18 cellular contexts compared by ENCODE assay signal in genomic region chr9:136854842-136855460, GRCh38. TPM values are rescaled to one million over a fixed set of nuclear protein-coding genes. Genes with fewer than 3 reads are reported as not detected.
A peak's percentile ranks its signal among the peaks of the same experiment; 100 is the strongest.
DNase-seq lines count a peak whose midpoint lies in the region; ATAC-seq and TF ChIP-seq lines count a peak whose summit lies in the region.
"Had no signal": no experiment of that assay in that cellular context is flagged by ENCODE, and none has a peak within 500 bp of the region (broad histone marks: within the 10 kb centered on the region; RNA-seq: fewer than 3 reads in every experiment).

No MANE protein-coding gene starts in this region.

- no peaks in the 10 kb centered on the region for H3F3A ChIP-seq in PC-3 (ENCODE audit: low read length, unreplicated experiment)

- H3K27ac Mint-ChIP-seq in activated T-cell treated with anti-CD3 and anti-CD28 coated beads, Interleukin-2, amount 50 U/mL, for 24 hours, result peak overlapping the region; percentile 18
- H3K27ac Mint-ChIP-seq: CD8-positive, alpha-beta T cell; HFFc6 had no signal

- no peak for TF ChIP-seq EP300 in ovary (IDR thresholded peaks at IDR 0.05)

- H3K36me3 ChIP-seq in GM06990 (ENCODE audit: control insufficient read depth, insufficient read depth, low read length), result peaks cover 19% of the 10 kb centered on the region
- no peaks in the 10 kb centered on the region for H3K36me3 ChIP-seq in ovary
- no peaks in the 10 kb centered on the region for H3K36me3 ChIP-seq in PC-3 (ENCODE audit: low read depth, low read length)

- H3K79me2 ChIP-seq in PC-3 (ENCODE audit: low read length), result no peaks in the 10 kb centered on the region

- 34 to 51% (median 48%) methylated on average over 9 to 23 of the region's 23 CpGs for WGBS in ovary, 3 donors

- peaks cover 5% of the 10 kb centered on the region for H3K4me1 ChIP-seq in ovary (ENCODE audit: insufficient read depth)
- peaks cover 4% of the 10 kb centered on the region for H3K4me1 ChIP-seq in PC-3 (ENCODE audit: insufficient read depth, low read length)

- no TSS peak for BruUV-seq in PC-3 (replicated peaks; lab: Mats Ljungman, UMichigan)

- H3K4me2 ChIP-seq in PC-3 (ENCODE audit: low read length), result no peak overlapping the region
- H3K4me2 ChIP-seq: KMS-11 had no signal

- no peaks in the 10 kb centered on the region for H3K9me3 Mint-ChIP-seq in activated T-cell treated with anti-CD3 and anti-CD28 coated beads, Interleukin-2, amount 50 U/mL, for 24 hours
- H3K9me3 Mint-ChIP-seq: CD8-positive, alpha-beta T cell; HFFc6 had no signal

- H3K4me1 Mint-ChIP-seq in activated T-cell treated with anti-CD3 and anti-CD28 coated beads, Interleukin-2, amount 50 U/mL, for 24 hours (ENCODE audit: low read depth), result peaks cover 3% of the 10 kb centered on the region

- H3K36me3 Mint-ChIP-seq in activated T-cell treated with anti-CD3 and anti-CD28 coated beads, Interleukin-2, amount 50 U/mL, for 24 hours (ENCODE audit: low read depth), result peaks cover 16% of the 10 kb centered on the region
- H3K36me3 Mint-ChIP-seq: CD8-positive, alpha-beta T cell had no signal

- H3K9me3 ChIP-seq in ovary (no peaks in the 10 kb centered on the region), PC-3 (ENCODE audit: low read length) (no peaks in the 10 kb centered on the region)

- ATAC-seq in left ventricle myocardium superior (no peak), GM21360 (IDR thresholded peaks at IDR 0.05; ENCODE audit: unreplicated experiment) (no peak), PC-3 (no peak)
- ATAC-seq: CD8-positive, alpha-beta T cell had no signal

- H3K4me3 ChIP-seq in GM06990 (replicated peaks; ENCODE audit: low read depth, low read length), result no peak overlapping the region
- H3K4me3 ChIP-seq in ovary, result no peak overlapping the region
- no peak overlapping the region for H3K4me3 ChIP-seq in PC-3 (ENCODE audit: low read length)

- CTCF ChIA-PET in PC-3 (lab: Charles Lee), result interaction anchor here (0.5 kb wide), 1 partner anchor 180 kb away, joined by 5 read pairs; no protein-coding TSS in a partner anchor

- no peaks in the 10 kb centered on the region for H3K27me3 Mint-ChIP-seq in activated T-cell treated with anti-CD3 and anti-CD28 coated beads, Interleukin-2, amount 50 U/mL, for 24 hours

- H3K9ac ChIP-seq in PC-3 (ENCODE audit: low read length), result no peak overlapping the region
- H3K9ac ChIP-seq: KMS-11 had no signal

- TF ChIP-seq CTCF in GM06990 (IDR thresholded peaks at IDR 0.05; ENCODE audit: insufficient read depth, low read length, poor library complexity, severe bottlenecking) (no peak), ovary (IDR thresholded peaks at IDR 0.05) (no peak), PC-3 (conservative IDR thresholded peaks at IDR 0.05; ENCODE audit: low read depth, low read length) (no peak)

- intact Hi-C loops in left ventricle myocardium superior (cut with micrococcal nuclease), result no loop called here
- intact Hi-C loops in ovary (cut with DNase I), result no loop called here
- intact Hi-C loops in PC-3 (cut with micrococcal nuclease), result no loop called here

- no peak overlapping the region for H2AFZ ChIP-seq in PC-3 (ENCODE audit: low read length)

- no peaks in the 10 kb centered on the region for H4K20me1 ChIP-seq in PC-3 (ENCODE audit: low read length)

- DNase-seq in activated T-cell treated with anti-CD3 and anti-CD28 coated beads, Interleukin-2, amount 50 U/mL, for 24 hours, result no peak
- no peak for DNase-seq in activated T-cell treated with anti-CD3 and anti-CD28 coated beads, Interleukin-2, amount 50 U/mL, for 48 hours
- DNase-seq in GM06990 (ENCODE audit: extremely low read depth, insufficient read length) (peak; percentile 13), left ventricle myocardium superior (peak; percentile 30), ovary (peak in 3 of 5 donors; percentile 18 to 35 (median 29)), HUDEP-2 (lab: John Stamatoyannopoulos, UW; ENCODE audit: unreplicated experiment in 76 of 76) (no peak), PC-3 (no peak)
- DNase-seq: DMS79 treated with DMSO at 0.1 percent for 48 hours, GOT3, HFFc6, NCI-H1092, NCI-H1694, NCI-H446 treated with DMSO at 0.1 percent for 48 hours, NCI-H748 treated with DMSO at 0.1 percent for 48 hours, SHP77 had no signal

- POLR2A ChIA-PET in PC-3 (lab: Charles Lee; ENCODE audit: unreplicated experiment), result no interaction called here

- no peak for TF ChIP-seq POLR2A in ovary (IDR thresholded peaks at IDR 0.05)

- no peak overlapping the region for H3K4me3 Mint-ChIP-seq in activated T-cell treated with anti-CD3 and anti-CD28 coated beads, Interleukin-2, amount 50 U/mL, for 24 hours
- H3K4me3 Mint-ChIP-seq: CD8-positive, alpha-beta T cell; HFFc6 had no signal

- H3K27ac ChIP-seq in ovary, result no peak overlapping the region
- no peak overlapping the region for H3K27ac ChIP-seq in PC-3 (ENCODE audit: low read length)
- H3K27ac ChIP-seq: KMS-11 had no signal

- no peaks in the 10 kb centered on the region for H3K9me2 ChIP-seq in PC-3 (replicated peaks; ENCODE audit: low read length)

- H3K27me3 ChIP-seq in GM06990 (replicated peaks; ENCODE audit: control insufficient read depth, insufficient read depth, low read length), result no peaks in the 10 kb centered on the region
- no peaks in the 10 kb centered on the region for H3K27me3 ChIP-seq in ovary
- H3K27me3 ChIP-seq in PC-3 (ENCODE audit: low read length), result no peaks in the 10 kb centered on the region

RNA-seq across cellular contexts. Expression of gene MAMDC4, which starts 2.8 kb away (rescaled TPM):
- 12.9 TPM for total RNA-seq in left ventricle myocardium superior
- total RNA-seq in ovary, result 10 to 100 TPM in 1 of 7 donors, 1 to 10 TPM in 6; 2.1 to 31.4 (median 2.5) TPM
- polyA plus RNA-seq in ovary, result 1 to 10 TPM in 1 of 2 donors, under 1 TPM in 1; 0.15 to 2.6 TPM
- 3.0 and 5.3 TPM in 2 replicates for total RNA-seq in PC-3 (2014; rRNA removed)

RNA-seq across cellular contexts. Expression of gene PHPT1, which starts 5.7 kb away (rescaled TPM):
- total RNA-seq in left ventricle myocardium superior, result 357 TPM
- 100 to 1,000 TPM in 2 of 7 donors, 10 to 100 TPM in 5; 39.2 to 132 (median 86.9) TPM for total RNA-seq in ovary
- polyA plus RNA-seq in ovary, result 10 to 100 TPM; 18.1 to 57.6 TPM
- 83.2 and 111 TPM in 2 replicates for total RNA-seq in PC-3 (2014; rRNA removed)

RNA-seq across cellular contexts. Expression of gene EDF1, which starts 11.2 kb away (rescaled TPM):
- total RNA-seq in left ventricle myocardium superior (354 TPM), ovary (100 to 1,000 TPM; 306 to 391 (median 336) TPM), PC-3 (2014; rRNA removed) (544 and 562 TPM in 2 replicates)
- 100 to 1,000 TPM; 154 to 444 TPM for polyA plus RNA-seq in ovary

RNA-seq across cellular contexts. Expression of gene AJM1, which starts 12.7 kb away (rescaled TPM):
- total RNA-seq in left ventricle myocardium superior (9.1 TPM), ovary (1 to 10 TPM in 5 of 7 donors, under 1 TPM in 2; 0.48 to 2.4 (median 1.4) TPM), PC-3 (2014; rRNA removed) (1.4 and 2.6 TPM in 2 replicates)
- polyA plus RNA-seq in ovary, result under 1 TPM in 1 of 2 donors, not detected in 1; 0.93 TPM

RNA-seq across cellular contexts. Expression of gene TRAF2, which starts 31.4 kb away (rescaled TPM):
- total RNA-seq in left ventricle myocardium superior, result 11.4 TPM
- total RNA-seq in ovary, result 10 to 100 TPM in 4 of 7 donors, 1 to 10 TPM in 3; 5.6 to 11.9 (median 10.3) TPM
- polyA plus RNA-seq in ovary, result 1 to 10 TPM in 1 of 2 donors, under 1 TPM in 1; 0.83 to 7.6 TPM
- 11.5 and 25.4 TPM in 2 replicates for total RNA-seq in PC-3 (2014; rRNA removed)

Comparison
In these comparisons a context has a peak if more than half of its experiments do, and no peak if none do; other contexts are left out.
1. DNase-seq: peak in GM06990 (single experiment), left ventricle myocardium superior (single experiment) and ovary (3 of 5); none in activated T-cell treated with anti-CD3 and anti-CD28 coated beads, Interleukin-2, amount 50 U/mL, for 24 hours (single experiment), activated T-cell treated with anti-CD3 and anti-CD28 coated beads, Interleukin-2, amount 50 U/mL, for 48 hours (0 of 2), HUDEP-2 (0 of 76) and PC-3 (single experiment).